ENCODE assay signal across 13 cellular contexts in genomic region chr1:100622966-100623762, GRCh38.
DNase-seq lines count a peak whose midpoint lies in the region; ATAC-seq and TF ChIP-seq lines count a peak whose summit lies in the region.
"Had no signal": no experiment of that assay in that cellular context is flagged by ENCODE, and none has a peak within 500 bp of the region (broad histone marks: within the 10 kb centered on the region; RNA-seq: fewer than 3 reads in every experiment).

No MANE protein-coding gene starts in this region.

- H3K27me3 ChIP-seq in kidney epithelial cell (ENCODE audit: control insufficient read depth, insufficient read depth, low read length) (no peaks in the 10 kb centered on the region), uterus (no peaks in the 10 kb centered on the region)
- H3K27me3 ChIP-seq: right lobe of liver had no signal

- peak overlapping the region; percentile 39 to 67 for H3K27ac ChIP-seq in uterus
- H3K27ac ChIP-seq: right lobe of liver had no signal

- H3K27ac Mint-ChIP-seq in brain: peak overlapping the region in 3 of 5 experiments; percentile 18 to 79 (median 58)
- H3K27ac Mint-ChIP-seq: dendritic cell treated with granulocyte-macrophage colony-stimulating factor and Interleukin-4, amounts not matched to agents 40 ng/mL and 50 ng/mL, for 4 days; naive B cell; WTC11 had no signal

- H3K36me3 Mint-ChIP-seq in brain: no peaks in the 10 kb centered on the region
- H3K36me3 Mint-ChIP-seq: naive B cell, WTC11 had no signal

- TF ChIP-seq CTCF in brain (conservative IDR thresholded peaks at IDR 0.05) (no peak), kidney epithelial cell (IDR thresholded peaks at IDR 0.05; ENCODE audit: insufficient read depth, low read length, poor library complexity, severe bottlenecking) (no peak), uterus (IDR thresholded peaks at IDR 0.05) (no peak)

- TF ChIP-seq POLR2A in uterus (IDR thresholded peaks at IDR 0.05): no peak

- H3K36me3 ChIP-seq in kidney epithelial cell (ENCODE audit: control insufficient read depth, insufficient read depth, low read length): no peaks in the 10 kb centered on the region
- H3K36me3 ChIP-seq in uterus: no peaks in the 10 kb centered on the region
- H3K36me3 ChIP-seq: right lobe of liver had no signal

- no peaks in the 10 kb centered on the region for H3K9me3 ChIP-seq in uterus
- H3K9me3 ChIP-seq: right lobe of liver had no signal

- DNase-seq in HCEC 1CT: peak; percentile 90
- DNase-seq in kidney epithelial cell (ENCODE audit: low read depth): peak; percentile 89
- no peak for DNase-seq in uterus
- no peak for DNase-seq in activated CD8-positive, alpha-beta memory T cell treated with anti-CD3 and anti-CD28 coated beads, Interleukin-2, amount 50 U/mL, for 48 hours
- no peak for DNase-seq in NCI-H2107 treated with DMSO at 0.1 percent for 48 hours (lab: John Stamatoyannopoulos, UW; ENCODE audit: unreplicated experiment)
- DNase-seq: activated naive CD4-positive, alpha-beta T cell treated with anti-CD3 and anti-CD28 coated beads, Interleukin-2, amount 50 U/mL, for 16 hours; MM.1S; naive B cell; right lobe of liver had no signal

- H3K4me3 ChIP-seq in kidney epithelial cell (ENCODE audit: low read depth, low read length) (no peak overlapping the region), uterus (no peak overlapping the region)
- H3K4me3 ChIP-seq: right lobe of liver had no signal

- ATAC-seq in HG03565 (IDR thresholded peaks at IDR 0.05; ENCODE audit: unreplicated experiment): no peak

- H3K9me3 Mint-ChIP-seq in brain: peaks cover 0 to 2% (median 0%) of the 10 kb centered on the region in 5 experiments
- H3K9me3 Mint-ChIP-seq: dendritic cell treated with granulocyte-macrophage colony-stimulating factor and Interleukin-4, amounts not matched to agents 40 ng/mL and 50 ng/mL, for 4 days; WTC11 had no signal

- peaks cover 0 to 9% of the 10 kb centered on the region in 2 donors for H3K4me1 ChIP-seq in uterus
- H3K4me1 ChIP-seq: right lobe of liver had no signal

- no peak overlapping the region for H3K4me3 Mint-ChIP-seq in brain
- H3K4me3 Mint-ChIP-seq: dendritic cell treated with granulocyte-macrophage colony-stimulating factor and Interleukin-4, amounts not matched to agents 40 ng/mL and 50 ng/mL, for 4 days; naive B cell; WTC11 had no signal

- peaks cover 8% of the 10 kb centered on the region for H3K27me3 Mint-ChIP-seq in brain
- H3K27me3 Mint-ChIP-seq: dendritic cell treated with granulocyte-macrophage colony-stimulating factor and Interleukin-4, amounts not matched to agents 40 ng/mL and 50 ng/mL, for 4 days had no signal

- H3K4me1 Mint-ChIP-seq in brain: peaks cover 15% of the 10 kb centered on the region
- H3K4me1 Mint-ChIP-seq: naive B cell had no signal

- intact Hi-C loops in uterus (cut with DNase I; ENCODE audit: low total_unique reads): no loop called here

Comparison
In these comparisons a context has a peak if more than half of its experiments do, and no peak if none do; other contexts are left out.
1. DNase-seq: peak in HCEC 1CT (single experiment) and kidney epithelial cell (single experiment); none in uterus (0 of 2), activated CD8-positive, alpha-beta memory T cell treated with anti-CD3 and anti-CD28 coated beads, Interleukin-2, amount 50 U/mL, for 48 hours (single experiment) and NCI-H2107 treated with DMSO at 0.1 percent for 48 hours (single experiment).